22 cellular contexts compared by ENCODE assay signal in the genomic region with DNA sequence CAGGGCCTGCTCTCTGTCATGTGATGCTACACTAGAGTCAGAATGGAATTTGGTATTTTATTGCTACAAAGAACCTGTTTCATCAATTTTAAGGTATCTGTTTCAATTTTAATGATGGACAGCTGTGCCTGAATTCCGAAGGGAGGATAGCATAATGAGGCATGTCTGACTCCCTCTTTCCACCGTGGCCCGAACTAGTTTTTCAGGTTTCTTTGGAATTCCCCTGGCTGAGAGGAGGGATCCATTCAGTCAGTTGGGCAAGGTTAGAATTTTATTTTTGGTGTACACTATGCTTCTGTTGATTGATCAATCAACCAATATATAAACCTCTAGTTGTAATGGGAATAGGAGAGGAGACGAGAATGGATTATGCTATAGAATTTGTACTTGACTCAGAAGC.
"Had no signal": no experiment of that assay in that cellular context is flagged by ENCODE, and none has a peak within 500 bp of the region (broad histone marks: within the 10 kb centered on the region; RNA-seq: fewer than 3 reads in every experiment).

No MANE protein-coding gene starts in this region.

- H3K4me3 Mint-ChIP-seq: immature natural killer cell, naive B cell, nephron had no signal

- FAIRE-seq: kidney, pancreas, small intestine had no signal

- H3K27me3 ChIP-seq: esophagus muscularis mucosa, pancreas, upper lobe of left lung, uterus had no signal

- ATAC-seq: heart left ventricle, left cardiac atrium, lower lobe of right lung, right cardiac atrium had no signal

- H3K27me3 Mint-ChIP-seq: naive B cell, progenitor cell of endocrine pancreas had no signal

- H3K4me1 Mint-ChIP-seq: immature natural killer cell, naive B cell, nephron had no signal

- H3K36me3 ChIP-seq: esophagus muscularis mucosa, heart left ventricle, left ventricle myocardium inferior, lower lobe of right lung, pancreas, upper lobe of left lung, uterus had no signal

- H3K4me1 ChIP-seq: esophagus muscularis mucosa, heart left ventricle, left ventricle myocardium inferior, lower lobe of right lung, pancreas, upper lobe of left lung, uterus had no signal

- H3K27ac Mint-ChIP-seq: immature natural killer cell, naive B cell, nephron, progenitor cell of endocrine pancreas had no signal

- H3K36me3 Mint-ChIP-seq: immature natural killer cell, naive B cell had no signal

- DNase-seq: cortex of kidney; dorsolateral prefrontal cortex; effector CD8-positive, alpha-beta T cell; heart left ventricle; immature natural killer cell; kidney; left cardiac atrium; left ventricle myocardium inferior; lower lobe of right lung; mesenchymal stem cell; naive B cell; occipital lobe; pancreas; right cardiac atrium; small intestine; stimulated activated CD4-positive, alpha-beta T cell treated with anti-CD3 and anti-CD28 coated beads, Interleukin-2, amount 100 ng/mL, for 48 hours; stimulated activated naive CD4-positive, alpha-beta T cell treated with Interleukin-2 at 50 U/mL for 16 hours; upper lobe of left lung; uterus had no signal

- H3K9me3 ChIP-seq: esophagus muscularis mucosa, heart left ventricle, left ventricle myocardium inferior, lower lobe of right lung, pancreas, upper lobe of left lung, uterus had no signal

- H3K4me3 ChIP-seq: dorsolateral prefrontal cortex, esophagus muscularis mucosa, heart left ventricle, left ventricle myocardium inferior, lower lobe of right lung, pancreas, upper lobe of left lung, uterus had no signal
